28 cellular contexts compared by ENCODE assay signal in genomic region chr11:69455969-69456368, GRCh38. TPM values are rescaled to one million over a fixed set of nuclear protein-coding genes. Genes with fewer than 3 reads are reported as not detected.
"Had no signal": no experiment of that assay in that cellular context is flagged by ENCODE, and none has a peak within 500 bp of the region (broad histone marks: within the 10 kb centered on the region; RNA-seq: fewer than 3 reads in every experiment).

No MANE protein-coding gene starts in this region.

- H3K27me3 ChIP-seq: esophagus muscularis mucosa, gastrocnemius medialis, heart right ventricle, pancreas, spleen, tibial artery, upper lobe of left lung, uterus had no signal

- DNase-seq: effector memory CD8-positive, alpha-beta T cell; gastrocnemius medialis; heart right ventricle; hypothalamus; islet precursor cell; mammary epithelial cell; naive thymus-derived CD8-positive, alpha-beta T cell; nucleus accumbens; spleen; stimulated activated CD4-positive, alpha-beta T cell treated with anti-CD3 and anti-CD28 coated beads, Interleukin-15, amount 100 ng/mL, for 24 hours; stimulated activated CD4-positive, alpha-beta T cell treated with anti-CD3 and anti-CD28 coated beads, Interleukin-1b, Interleukin-23, amount 100 ng/mL, for 48 hours; stimulated activated CD4-positive, alpha-beta T cell treated with anti-CD3 and anti-CD28 coated beads, Interleukin-4, amount 100 ng/mL, for 24 hours; tibial artery; upper lobe of left lung; uterus had no signal

- H3K27ac ChIP-seq: epithelial cell of prostate, esophagus muscularis mucosa, gastrocnemius medialis, heart right ventricle, pancreas, prostate gland, spleen, tibial artery, upper lobe of left lung, uterus had no signal

- H3K4me1 ChIP-seq: gastrocnemius medialis, pancreas, prostate gland, tibial artery, upper lobe of left lung, uterus had no signal

- H3K9me3 ChIP-seq: gastrocnemius medialis, pancreas, prostate gland had no signal

- H3K27ac Mint-ChIP-seq: effector memory CD8-positive, alpha-beta T cell; naive thymus-derived CD8-positive, alpha-beta T cell; stimulated activated memory B cell treated with anti-CD40 and anti-IgM and Interleukin-4, amounts not matched to agents 10 μg/mL and 1 μg/mL and 100 μg/mL, for 72 hours; stimulated activated naive CD8-positive, alpha-beta T cell treated with anti-CD3 and anti-CD28 coated beads, Interleukin-15, Interleukin-2, amounts not matched to agents 100 ng/mL and 50 ng/mL, for 24 hours had no signal

- H3K36me3 ChIP-seq: esophagus muscularis mucosa, gastrocnemius medialis, heart right ventricle, pancreas, prostate gland, spleen, tibial artery, upper lobe of left lung, uterus had no signal

- H3K4me1 Mint-ChIP-seq: naive thymus-derived CD8-positive, alpha-beta T cell; stimulated activated memory B cell treated with anti-CD40 and anti-IgM and Interleukin-4, amounts not matched to agents 10 μg/mL and 1 μg/mL and 100 μg/mL, for 72 hours had no signal

- H3K4me3 ChIP-seq: esophagus muscularis mucosa, gastrocnemius medialis, heart right ventricle, mucosa of descending colon, pancreas, prostate gland, spleen, tibial artery, upper lobe of left lung, uterus had no signal

- H3K4me3 Mint-ChIP-seq: effector memory CD8-positive, alpha-beta T cell; naive thymus-derived CD8-positive, alpha-beta T cell; neural crest cell; stimulated activated memory B cell treated with anti-CD40 and anti-IgM and Interleukin-4, amounts not matched to agents 10 μg/mL and 1 μg/mL and 100 μg/mL, for 72 hours; stimulated activated naive CD8-positive, alpha-beta T cell treated with anti-CD3 and anti-CD28 coated beads, Interleukin-15, Interleukin-2, amounts not matched to agents 100 ng/mL and 50 ng/mL, for 24 hours had no signal

- ATAC-seq: effector memory CD8-positive, alpha-beta T cell; gastrocnemius medialis; mucosa of descending colon; naive thymus-derived CD8-positive, alpha-beta T cell; pancreas; sciatic nerve; stimulated activated memory B cell treated with anti-CD40 and anti-IgM and Interleukin-4, amounts not matched to agents 10 μg/mL and 1 μg/mL and 100 μg/mL, for 72 hours had no signal

RNA-seq across cellular contexts. Expression of gene LINC01488, which starts 25.5 kb away (rescaled TPM):
- total RNA-seq: esophagus muscularis mucosa; fibroblast of villous mesenchyme; gastrocnemius medialis; mammary epithelial cell; mucosa of descending colon; naive thymus-derived CD8-positive, alpha-beta T cell; neural crest cell; pancreas; prostate gland; renal cortical epithelial cell; sciatic nerve; skeletal muscle tissue; spleen; temporal lobe; upper lobe of left lung; uterus had no signal
